8 cellular contexts compared by ENCODE assay signal in genomic region chr2:61016392-61017002, GRCh38. TPM values are rescaled to one million over a fixed set of nuclear protein-coding genes. Genes with fewer than 3 reads are reported as not detected.
DNase-seq lines count a peak whose midpoint lies in the region; ATAC-seq lines count a peak whose summit lies in the region.

No MANE protein-coding gene starts in this region.

- DNase-seq in DMS 273 (lab: John Stamatoyannopoulos, UW; ENCODE audit: unreplicated experiment), result peak; percentile 44
- DNase-seq in DMS 273 treated with DMSO at 0.1 percent for 48 hours (lab: John Stamatoyannopoulos, UW), result no peak
- peak in 3 of 5 experiments; percentile 2 to 43 (median 28) for DNase-seq in T-helper 2 cell
- DNase-seq in fibroblast of peridontal ligament (ENCODE audit: extremely low read depth), result peak; percentile 3
- DNase-seq in renal cortical epithelial cell (ENCODE audit: low read depth), result peak; percentile 25
- no peak for DNase-seq in GF-D8 (lab: John Stamatoyannopoulos, UW)
- DNase-seq in AML-193 (lab: John Stamatoyannopoulos, UW), result no peak

- ATAC-seq in HG02571 (IDR thresholded peaks at IDR 0.05; ENCODE audit: unreplicated experiment), result peak; percentile 13

RNA-seq across cellular contexts. Expression of gene PEX13, which starts 1.0 kb away (rescaled TPM):
- total RNA-seq in renal cortical epithelial cell, result 42.5 and 57.5 TPM in 2 replicates

RNA-seq across cellular contexts. Expression of gene PUS10, which starts 1.6 kb away (rescaled TPM):
- total RNA-seq in renal cortical epithelial cell, result 7.5 and 10.9 TPM in 2 replicates

RNA-seq across cellular contexts. Expression of gene SANBR, which starts 49.2 kb away (rescaled TPM):
- 14.6 and 21.3 TPM in 2 replicates for total RNA-seq in renal cortical epithelial cell

Comparison
In these comparisons a context has a peak if more than half of its experiments do, and no peak if none do; other contexts are left out.
1. DNase-seq: peak in DMS 273 (single experiment), T-helper 2 cell (3 of 5), fibroblast of peridontal ligament (single experiment) and renal cortical epithelial cell (single experiment); none in DMS 273 treated with DMSO at 0.1 percent for 48 hours (single experiment), GF-D8 (single experiment) and AML-193 (0 of 2).